1 cellular context compared by ENCODE assay signal in the genomic region with DNA sequence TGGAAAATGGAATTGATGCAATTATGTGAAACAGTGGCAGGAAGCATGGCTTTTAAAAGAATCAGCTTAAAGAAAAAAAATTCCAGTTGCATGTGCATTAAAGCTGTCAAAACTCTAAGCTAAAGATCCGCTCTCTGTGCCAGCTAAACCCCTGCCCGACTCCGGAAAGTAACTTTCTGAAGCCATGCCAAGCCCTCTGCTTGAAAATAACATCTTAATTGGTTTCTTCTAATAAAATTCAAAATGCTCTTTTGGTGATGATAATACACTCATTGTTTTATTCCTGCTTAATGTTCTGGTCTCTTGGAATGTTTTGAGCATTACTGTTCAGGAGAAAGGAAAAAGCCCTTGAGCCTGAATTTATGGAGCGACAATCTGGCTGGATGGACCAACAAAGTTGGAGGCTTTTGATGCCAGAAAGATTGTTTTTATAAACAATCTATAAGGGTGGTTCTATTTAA.
TF ChIP-seq lines count a peak whose summit lies in the region.

No MANE protein-coding gene starts in this region.

TF ChIP-seq in SK-N-SH treated with all-trans-retinoic acid at 6 μM for 48 hours, 23 proteins besides CTCF, POLR2A, EP300 and RAD21 (continued from another document):
- TF ChIP-seq POU6F1 (CRISPR knock-in tag; IDR thresholded peaks at IDR 0.05; ENCODE audit: borderline replicate concordance, low read depth): no peak
- 0 out of 2 replicates have a peak, but pooled peaks have one; percentile 6 for TF ChIP-seq ZNF565 (CRISPR knock-in tag; conservative IDR thresholded peaks at IDR 0.05; ENCODE audit: low read depth)
- peak; percentile 7 for TF ChIP-seq CSRNP3 (CRISPR knock-in tag; IDR thresholded peaks at IDR 0.05)
- TF ChIP-seq ZFP3 (CRISPR knock-in tag; IDR thresholded peaks at IDR 0.05): no peak
- TF ChIP-seq CSDC2 (CRISPR knock-in tag; IDR thresholded peaks at IDR 0.05): no peak
- TF ChIP-seq OSR1 (CRISPR knock-in tag; IDR thresholded peaks at IDR 0.05): no peak
- no peak for TF ChIP-seq RARB (CRISPR knock-in tag; IDR thresholded peaks at IDR 0.05)
- TF ChIP-seq ZFP30 (CRISPR knock-in tag; IDR thresholded peaks at IDR 0.05): no peak
- 0 out of 2 replicates have a peak, but pooled peaks have one; percentile 9 for TF ChIP-seq SNAI2 (CRISPR knock-in tag; IDR thresholded peaks at IDR 0.05)
- TF ChIP-seq TCF4 (CRISPR knock-in tag; IDR thresholded peaks at IDR 0.05; ENCODE audit: borderline replicate concordance): peak; percentile 48; the same call in 1 of the 2 replicates
- TF ChIP-seq ESRRG (CRISPR knock-in tag; IDR thresholded peaks at IDR 0.05): no peak
- TF ChIP-seq ISL1 (CRISPR knock-in tag; IDR thresholded peaks at IDR 0.05): peak; percentile 99
- TF ChIP-seq, protein P1, sequence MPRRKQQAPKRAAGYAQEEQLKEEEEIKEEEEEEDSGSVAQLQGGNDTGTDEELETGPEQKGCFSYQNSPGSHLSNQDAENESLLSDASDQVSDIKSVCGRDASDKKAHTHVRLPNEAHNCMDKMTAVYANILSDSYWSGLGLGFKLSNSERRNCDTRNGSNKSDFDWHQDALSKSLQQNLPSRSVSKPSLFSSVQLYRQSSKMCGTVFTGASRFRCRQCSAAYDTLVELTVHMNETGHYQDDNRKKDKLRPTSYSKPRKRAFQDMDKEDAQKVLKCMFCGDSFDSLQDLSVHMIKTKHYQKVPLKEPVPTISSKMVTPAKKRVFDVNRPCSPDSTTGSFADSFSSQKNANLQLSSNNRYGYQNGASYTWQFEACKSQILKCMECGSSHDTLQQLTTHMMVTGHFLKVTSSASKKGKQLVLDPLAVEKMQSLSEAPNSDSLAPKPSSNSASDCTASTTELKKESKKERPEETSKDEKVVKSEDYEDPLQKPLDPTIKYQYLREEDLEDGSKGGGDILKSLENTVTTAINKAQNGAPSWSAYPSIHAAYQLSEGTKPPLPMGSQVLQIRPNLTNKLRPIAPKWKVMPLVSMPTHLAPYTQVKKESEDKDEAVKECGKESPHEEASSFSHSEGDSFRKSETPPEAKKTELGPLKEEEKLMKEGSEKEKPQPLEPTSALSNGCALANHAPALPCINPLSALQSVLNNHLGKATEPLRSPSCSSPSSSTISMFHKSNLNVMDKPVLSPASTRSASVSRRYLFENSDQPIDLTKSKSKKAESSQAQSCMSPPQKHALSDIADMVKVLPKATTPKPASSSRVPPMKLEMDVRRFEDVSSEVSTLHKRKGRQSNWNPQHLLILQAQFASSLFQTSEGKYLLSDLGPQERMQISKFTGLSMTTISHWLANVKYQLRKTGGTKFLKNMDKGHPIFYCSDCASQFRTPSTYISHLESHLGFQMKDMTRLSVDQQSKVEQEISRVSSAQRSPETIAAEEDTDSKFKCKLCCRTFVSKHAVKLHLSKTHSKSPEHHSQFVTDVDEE (CRISPR knock-in tag; IDR thresholded peaks at IDR 0.05): peak; percentile 73; the same call in 1 of the 2 replicates
- TF ChIP-seq GLIS3 (CRISPR knock-in tag; IDR thresholded peaks at IDR 0.05): peak; percentile 88; the same call in 1 of the 2 replicates
